8 cellular contexts compared by ENCODE assay signal in genomic region chr4:25439913-25440477, GRCh38.
DNase-seq lines count a peak whose midpoint lies in the region; ATAC-seq lines count a peak whose summit lies in the region.

No MANE protein-coding gene starts in this region.

- H3K27ac Mint-ChIP-seq in memory B cell = no peak overlapping the region

- DNase-seq in COLO829 (ENCODE audit: low spot score) (peak; percentile 66), NCI-H226 (peak; percentile 62), memory B cell (ENCODE audit: low spot score in 2 of 2) (peak; percentile 42 to 51)
- DNase-seq in activated CD4-positive, alpha-beta T cell treated with anti-CD3 and anti-CD28 coated beads for 4 hours = peak; percentile 13 to 38
- peak; percentile 0 for DNase-seq in effector CD8-positive, alpha-beta T cell (lab: John Stamatoyannopoulos, UW)
- DNase-seq in stimulated activated naive CD8-positive, alpha-beta T cell treated with anti-CD3 and anti-CD28 coated beads, Interleukin-15, Interleukin-2, amounts not matched to agents 100 U/mL and 50 U/mL, for 24 hours = peak; percentile 66

- H3K4me3 Mint-ChIP-seq in memory B cell = no peak overlapping the region

- H3K9me3 Mint-ChIP-seq in memory B cell = peaks cover 1% of the 10 kb centered on the region

- ATAC-seq in GM19328 (IDR thresholded peaks at IDR 0.05; ENCODE audit: unreplicated experiment) (peak; percentile 83), HG03354 (IDR thresholded peaks at IDR 0.05; ENCODE audit: poor library complexity, severe bottlenecking, unreplicated experiment) (peak; percentile 98), memory B cell (ENCODE audit: low read depth) (peak; percentile 66)
- peak; percentile 80 for ATAC-seq in stimulated activated naive CD8-positive, alpha-beta T cell treated with anti-CD3 and anti-CD28 coated beads, Interleukin-15, Interleukin-2, amounts not matched to agents 100 U/mL and 50 U/mL, for 24 hours

- no peaks in the 10 kb centered on the region for H3K4me1 Mint-ChIP-seq in memory B cell

- H3K36me3 Mint-ChIP-seq in memory B cell = no peaks in the 10 kb centered on the region

- H3K27me3 Mint-ChIP-seq in memory B cell = peaks cover 9% of the 10 kb centered on the region

Comparison
In these comparisons a context has a peak if more than half of its experiments do, and no peak if none do; other contexts are left out.
1. Peak in every context shown above with its lines: DNase-seq and ATAC-seq.
2. DNase-seq: peak in every context shown above with its lines; median percentile 66 in COLO829; 66 in stimulated activated naive CD8-positive, alpha-beta T cell treated with anti-CD3 and anti-CD28 coated beads, Interleukin-15, Interleukin-2, amounts not matched to agents 100 U/mL and 50 U/mL, for 24 hours; 62 in NCI-H226; 46 in memory B cell; 26 in activated CD4-positive, alpha-beta T cell treated with anti-CD3 and anti-CD28 coated beads for 4 hours; 0 in effector CD8-positive, alpha-beta T cell.